26 cellular contexts compared by ENCODE assay signal in the genomic region with DNA sequence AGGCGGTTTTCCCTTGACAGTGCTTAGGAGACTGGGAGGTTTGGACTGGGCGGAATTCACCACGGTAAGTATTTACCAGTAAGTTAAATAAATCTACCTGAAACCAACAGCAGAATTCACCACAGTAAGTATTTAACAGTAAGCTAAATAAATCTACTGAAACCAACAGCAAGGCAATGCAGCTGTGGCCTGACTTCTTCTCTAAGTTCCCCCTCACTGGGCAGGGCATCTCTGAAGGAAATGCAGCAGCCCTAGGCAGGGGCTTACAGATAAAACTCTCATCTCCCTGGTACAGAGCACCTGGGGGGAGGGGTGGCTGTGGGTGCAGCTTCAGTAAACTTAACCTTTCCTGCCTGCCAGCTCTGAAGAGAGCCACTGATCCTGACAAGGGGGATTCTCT.
"Had no signal": no experiment of that assay in that cellular context is flagged by ENCODE, and none has a peak within 500 bp of the region (broad histone marks: within the 10 kb centered on the region; RNA-seq: fewer than 3 reads in every experiment).

No MANE protein-coding gene starts in this region.

- H3K36me3 Mint-ChIP-seq: naive thymus-derived CD8-positive, alpha-beta T cell; stimulated activated effector memory CD8-positive, alpha-beta T cell treated with anti-CD3 and anti-CD28 coated beads, Interleukin-12 subunit alpha, Interleukin-12 subunit beta, amount 100 ng/mL, for 72 hours; type B pancreatic cell had no signal

- H3K4me1 Mint-ChIP-seq: endodermal cell; naive thymus-derived CD8-positive, alpha-beta T cell; neural crest cell; stimulated activated effector memory CD8-positive, alpha-beta T cell treated with anti-CD3 and anti-CD28 coated beads, Interleukin-12 subunit alpha, Interleukin-12 subunit beta, amount 100 ng/mL, for 72 hours had no signal

- H3K27me3 ChIP-seq: foreskin keratinocyte, heart left ventricle, ovary, suprapubic skin, thyroid gland had no signal

- H3K27me3 Mint-ChIP-seq: naive thymus-derived CD8-positive, alpha-beta T cell; progenitor cell of endocrine pancreas; type B pancreatic cell had no signal

- ATAC-seq: foreskin keratinocyte; heart left ventricle; left lobe of liver; mucosa of descending colon; naive thymus-derived CD8-positive, alpha-beta T cell; right cardiac atrium; stimulated activated effector memory CD8-positive, alpha-beta T cell treated with anti-CD3 and anti-CD28 coated beads, Interleukin-12 subunit alpha, Interleukin-12 subunit beta, amount 100 ng/mL, for 72 hours; stimulated activated naive CD8-positive, alpha-beta T cell treated with anti-CD3 and anti-CD28 coated beads, Interleukin-15, Interleukin-2, amounts not matched to agents 100 U/mL and 50 U/mL, for 24 hours had no signal

- H3K36me3 ChIP-seq: heart left ventricle, ovary, suprapubic skin, thyroid gland had no signal

- H3K27ac Mint-ChIP-seq: endodermal cell; naive thymus-derived CD8-positive, alpha-beta T cell; progenitor cell of endocrine pancreas; stimulated activated effector memory CD8-positive, alpha-beta T cell treated with anti-CD3 and anti-CD28 coated beads, Interleukin-12 subunit alpha, Interleukin-12 subunit beta, amount 100 ng/mL, for 72 hours; type B pancreatic cell had no signal

- H3K4me3 ChIP-seq: coronary artery, heart left ventricle, mucosa of descending colon, ovary, suprapubic skin, thyroid gland had no signal

- H3K9me3 ChIP-seq: ovary, thyroid gland had no signal

- H3K4me3 Mint-ChIP-seq: endodermal cell; neural crest cell; stimulated activated effector memory CD8-positive, alpha-beta T cell treated with anti-CD3 and anti-CD28 coated beads, Interleukin-12 subunit alpha, Interleukin-12 subunit beta, amount 100 ng/mL, for 72 hours; type B pancreatic cell had no signal

- DNase-seq: effector CD4-positive, alpha-beta T cell; endodermal cell; erythroblast; foreskin keratinocyte; heart left ventricle; hippocampal formation; kidney glomerular epithelial cell; mammary epithelial cell; mucosa of descending colon; naive thymus-derived CD8-positive, alpha-beta T cell; nucleus accumbens; ovary; right cardiac atrium; small intestine; stimulated activated CD4-positive, alpha-beta T cell treated with anti-CD3 and anti-CD28 coated beads, Interleukin-12 subunit alpha, Interleukin-12 subunit beta, amount 100 ng/mL, for 4 hours; stimulated activated CD4-positive, alpha-beta T cell treated with anti-CD3 and anti-CD28 coated beads, Interleukin-4, amount 100 ng/mL, for 1 hour; stimulated activated CD8-positive, alpha-beta memory T cell treated with anti-CD3 and anti-CD28 coated beads, Interleukin-4, amount 100 ng/mL, for 48 hours; stimulated activated naive CD8-positive, alpha-beta T cell treated with anti-CD3 and anti-CD28 coated beads, Interleukin-15, Interleukin-2, amounts not matched to agents 100 U/mL and 50 U/mL, for 24 hours; thyroid gland had no signal

- H3K4me1 ChIP-seq: foreskin keratinocyte, heart left ventricle, suprapubic skin, thyroid gland had no signal

- H3K27ac ChIP-seq: coronary artery, foreskin keratinocyte, heart left ventricle, ovary, suprapubic skin, thyroid gland had no signal
